Comparison of ENCODE assay signal across 31 cellular contexts in genomic region chr9:36808246-36808645, GRCh38.
"Had no signal": no experiment of that assay in that cellular context is flagged by ENCODE, and none has a peak within 500 bp of the region (broad histone marks: within the 10 kb centered on the region; RNA-seq: fewer than 3 reads in every experiment).

No MANE protein-coding gene starts in this region.

- H3K27ac Mint-ChIP-seq: activated CD4-positive, alpha-beta T cell treated with anti-CD3 and anti-CD28 coated beads for 36 hours; activated CD4-positive, alpha-beta T cell treated with anti-CD3 and anti-CD28 coated beads, Interleukin-2, amount 10 ng/mL, durations not matched to agents 7 days and 5 days; activated CD8-positive, alpha-beta T cell treated with anti-CD3 and anti-CD28 coated beads, Interleukin-2, amount 10 ng/mL, durations not matched to agents 7 days and 5 days; activated naive CD8-positive, alpha-beta T cell treated with anti-CD3 and anti-CD28 coated beads, Interleukin-2, amount 10 ng/mL, durations not matched to agents 7 days and 5 days; activated T-cell treated with anti-CD3 and anti-CD28 coated beads, Interleukin-2, amount 50 U/mL, for 24 hours; activated T-helper 2 cell treated with anti-CD3 and anti-CD28 coated beads, Interferon-gamma antibody, Interleukin-2, Interleukin-4, amounts not matched to agents 10 μg/mL and 5 μg/mL and 100 μg/mL, durations not matched to agents 14 hours and 24 hours and 36 hours had no signal

- H3K9me3 Mint-ChIP-seq: activated CD4-positive, alpha-beta T cell treated with anti-CD3 and anti-CD28 coated beads, Interleukin-2, amount 10 ng/mL, durations not matched to agents 7 days and 5 days; activated naive CD8-positive, alpha-beta T cell treated with anti-CD3 and anti-CD28 coated beads, Interleukin-2, amount 10 ng/mL, durations not matched to agents 7 days and 5 days; activated T-cell treated with anti-CD3 and anti-CD28 coated beads, Interleukin-2, amount 50 U/mL, for 24 hours; activated T-helper 2 cell treated with anti-CD3 and anti-CD28 coated beads, Interferon-gamma antibody, Interleukin-2, Interleukin-4, amounts not matched to agents 10 μg/mL and 5 μg/mL and 100 μg/mL, durations not matched to agents 14 hours and 24 hours and 36 hours; central memory CD8-positive, alpha-beta T cell had no signal

- H3K4me3 Mint-ChIP-seq: activated CD4-positive, alpha-beta T cell treated with anti-CD3 and anti-CD28 coated beads for 36 hours; activated CD4-positive, alpha-beta T cell treated with anti-CD3 and anti-CD28 coated beads, Interleukin-2, amount 10 ng/mL, durations not matched to agents 7 days and 5 days; activated CD8-positive, alpha-beta T cell treated with anti-CD3 and anti-CD28 coated beads, Interleukin-2, amount 10 ng/mL, durations not matched to agents 7 days and 5 days; activated naive CD8-positive, alpha-beta T cell treated with anti-CD3 and anti-CD28 coated beads, Interleukin-2, amount 10 ng/mL, durations not matched to agents 7 days and 5 days; activated T-cell treated with anti-CD3 and anti-CD28 coated beads, Interleukin-2, amount 50 U/mL, for 24 hours; central memory CD8-positive, alpha-beta T cell had no signal

- H3K4me1 Mint-ChIP-seq: activated CD4-positive, alpha-beta T cell treated with anti-CD3 and anti-CD28 coated beads for 36 hours; activated CD4-positive, alpha-beta T cell treated with anti-CD3 and anti-CD28 coated beads, Interleukin-2, amount 10 ng/mL, durations not matched to agents 7 days and 5 days; central memory CD8-positive, alpha-beta T cell had no signal

- H3K36me3 ChIP-seq: ascending aorta, cardiac muscle cell had no signal

- DNase-seq: activated CD4-positive, alpha-beta T cell treated with anti-CD3 and anti-CD28 coated beads for 36 hours; activated CD4-positive, alpha-beta T cell treated with anti-CD3 and anti-CD28 coated beads, Interleukin-2, amount 10 ng/mL, durations not matched to agents 7 days and 5 days; activated CD4-positive, alpha-beta T cell treated with anti-CD3 and anti-CD28 coated beads, Interleukin-2, amount 50 U/mL, for 48 hours; activated CD8-positive, alpha-beta T cell treated with anti-CD3 and anti-CD28 coated beads, Interleukin-2, amount 10 ng/mL, durations not matched to agents 7 days and 5 days; activated naive CD4-positive, alpha-beta T cell treated with anti-CD3 and anti-CD28 coated beads, Interleukin-2, amount 50 U/mL, for 16 hours; activated naive CD8-positive, alpha-beta T cell treated with anti-CD3 and anti-CD28 coated beads, Interleukin-2, amount 10 ng/mL, durations not matched to agents 7 days and 5 days; activated T-cell treated with anti-CD3 and anti-CD28 coated beads, Interleukin-2, amount 50 U/mL, for 24 hours; amygdala; Karpas-422; MM.1S; MV-4-11; NCI-H1092; NCI-H1436 treated with DMSO at 0.1 percent for 48 hours; NCI-H1694 treated with DMSO at 0.1 percent for 48 hours; NCI-H2029; NCI-H345; NCI-H526; NCI-H748 treated with DMSO at 0.1 percent for 48 hours; NK-92 treated with Interleukin-12 subunit alpha and Interleukin-12 subunit beta, amount 100 ng/mL, for 24 hours; PC-3; SIG-M5; SW 1271; T-helper 1 cell; T-helper 2 cell; T1000 had no signal

- H3K27me3 Mint-ChIP-seq: activated CD4-positive, alpha-beta T cell treated with anti-CD3 and anti-CD28 coated beads for 36 hours had no signal

- H3K36me3 Mint-ChIP-seq: activated naive CD8-positive, alpha-beta T cell treated with anti-CD3 and anti-CD28 coated beads, Interleukin-2, amount 10 ng/mL, durations not matched to agents 7 days and 5 days had no signal

- H3K4me1 ChIP-seq: ascending aorta had no signal

- H3K4me3 ChIP-seq: ascending aorta, cardiac muscle cell had no signal

- H3K27ac ChIP-seq: ascending aorta, cardiac muscle cell, RWPE1 had no signal

- H3K9me3 ChIP-seq: ascending aorta had no signal

- H3K27me3 ChIP-seq: ascending aorta, cardiac muscle cell had no signal

- ATAC-seq: activated CD4-positive, alpha-beta T cell treated with anti-CD3 and anti-CD28 coated beads for 36 hours; activated CD8-positive, alpha-beta T cell treated with anti-CD3 and anti-CD28 coated beads, Interleukin-2, amount 10 ng/mL, durations not matched to agents 7 days and 5 days; PC-3; Right ventricle myocardium inferior had no signal
